Comparison of ENCODE assay signal across 8 cellular contexts in the genomic region with DNA sequence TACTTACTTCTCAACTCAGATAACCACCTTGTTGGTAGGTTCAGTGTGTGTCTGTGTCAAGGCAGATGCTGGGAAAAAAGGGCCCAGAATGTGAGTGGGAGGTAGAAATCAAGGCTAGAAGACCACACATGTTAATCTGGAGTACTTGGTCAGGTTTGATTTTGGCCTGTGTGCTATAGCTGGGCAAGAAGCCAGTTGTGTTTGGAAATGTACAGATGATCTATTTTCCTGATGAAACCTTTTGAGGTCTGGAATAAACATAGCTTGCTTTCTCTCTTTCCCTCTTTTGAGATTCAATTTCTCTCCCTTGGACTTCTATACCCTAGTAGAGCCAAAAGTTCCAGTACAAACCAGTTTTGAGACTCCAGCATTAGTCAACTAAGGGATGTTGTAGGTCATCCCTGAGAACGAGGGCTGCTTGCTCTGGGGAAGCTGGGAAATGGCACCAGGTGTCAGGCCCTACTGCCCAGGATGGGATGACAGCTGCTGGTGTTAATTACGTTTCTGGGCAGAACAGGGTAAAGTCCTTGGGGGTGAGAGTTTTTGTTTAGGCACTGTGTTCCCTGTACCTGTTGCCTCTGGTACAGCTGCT. TPM values are rescaled to one million over a fixed set of nuclear protein-coding genes. Genes with fewer than 3 reads are reported as not detected.
A peak's percentile ranks its signal among the peaks of the same experiment; 100 is the strongest.
DNase-seq lines count a peak whose midpoint lies in the region; ATAC-seq and TF ChIP-seq lines count a peak whose summit lies in the region.

No MANE protein-coding gene starts in this region.

- TF ChIP-seq CTCF in right atrium auricular region (IDR thresholded peaks at IDR 0.05) (no peak), transverse colon (IDR thresholded peaks at IDR 0.05) (no peak)

- no peak overlapping the region for H3K4me3 Mint-ChIP-seq in activated naive CD8-positive, alpha-beta T cell
- H3K4me3 Mint-ChIP-seq in activated naive CD8-positive, alpha-beta T cell treated with anti-CD3 and anti-CD28 coated beads for 36 hours: no peak overlapping the region

- TF ChIP-seq POLR2A in transverse colon (IDR thresholded peaks at IDR 0.05): no peak

- H3K9me3 Mint-ChIP-seq in activated naive CD8-positive, alpha-beta T cell (ENCODE audit: low read depth): no peaks in the 10 kb centered on the region
- H3K9me3 Mint-ChIP-seq in activated naive CD8-positive, alpha-beta T cell treated with anti-CD3 and anti-CD28 coated beads for 36 hours: no peaks in the 10 kb centered on the region

- H3K4me3 ChIP-seq in SJCRH30 (no peak overlapping the region), right atrium auricular region (no peak overlapping the region), transverse colon (no peak overlapping the region)

- no peak for DNase-seq in activated naive CD8-positive, alpha-beta T cell treated with anti-CD3 and anti-CD28 coated beads for 36 hours
- DNase-seq in SJCRH30: peak; percentile 77 to 86
- no peak for DNase-seq in right atrium auricular region (ENCODE audit: low spot score)
- DNase-seq in transverse colon: no peak
- DNase-seq in A172 (ENCODE audit: low spot score): no peak

- no peaks in the 10 kb centered on the region for H3K27me3 Mint-ChIP-seq in activated naive CD8-positive, alpha-beta T cell
- H3K27me3 Mint-ChIP-seq in activated naive CD8-positive, alpha-beta T cell treated with anti-CD3 and anti-CD28 coated beads for 36 hours: no peaks in the 10 kb centered on the region

- no peak for ATAC-seq in GM18511 (IDR thresholded peaks at IDR 0.05; ENCODE audit: unreplicated experiment)
- ATAC-seq in GM21576 (IDR thresholded peaks at IDR 0.05; ENCODE audit: unreplicated experiment): no peak

- TF ChIP-seq EP300 in transverse colon (IDR thresholded peaks at IDR 0.05; ENCODE audit: low read depth): no peak

- H3K27ac ChIP-seq in SJCRH30 (peak overlapping the region; percentile 44; the same call in 1 of the 2 replicates), right atrium auricular region (peak overlapping the region; percentile 97 to 98), transverse colon (peak overlapping the region; percentile 31 to 56 (median 44))

- in situ Hi-C loops in transverse colon (cut with MboI; ENCODE audit: low pct_ligation_motif_present in 1 of 4, low pct_unique_long_range_greater_than_20kb in 1 of 4, low sequenced_read_pairs in 3 of 4): no loop called here

- 22% methylated on average over 2 of the region's 2 CpGs; no CpG with 5 or more reads in 1 of the 2 donors for WGBS in transverse colon (ENCODE audit: low coverage in 1 of 2), 2 donors

- H3K9me3 ChIP-seq in SJCRH30 (replicated peaks): no peaks in the 10 kb centered on the region
- H3K9me3 ChIP-seq in right atrium auricular region: no peaks in the 10 kb centered on the region
- no peaks in the 10 kb centered on the region for H3K9me3 ChIP-seq in transverse colon

- H3K36me3 ChIP-seq in SJCRH30: peaks cover 14% of the 10 kb centered on the region
- H3K36me3 ChIP-seq in right atrium auricular region: peaks cover 7% of the 10 kb centered on the region
- no peaks in the 10 kb centered on the region for H3K36me3 ChIP-seq in transverse colon

- peaks cover 65% of the 10 kb centered on the region for H3K4me1 Mint-ChIP-seq in activated naive CD8-positive, alpha-beta T cell (ENCODE audit: low read depth)
- H3K4me1 Mint-ChIP-seq in activated naive CD8-positive, alpha-beta T cell treated with anti-CD3 and anti-CD28 coated beads for 36 hours: peaks cover 63% of the 10 kb centered on the region

- H3K36me3 Mint-ChIP-seq in activated naive CD8-positive, alpha-beta T cell: peaks cover 7% of the 10 kb centered on the region
- peaks cover 20% of the 10 kb centered on the region for H3K36me3 Mint-ChIP-seq in activated naive CD8-positive, alpha-beta T cell treated with anti-CD3 and anti-CD28 coated beads for 36 hours

- H3K4me1 ChIP-seq in SJCRH30 (peaks cover 45% of the 10 kb centered on the region), right atrium auricular region (peaks cover 0 to 92% of the 10 kb centered on the region in 2 donors), transverse colon (peaks cover 37 to 80% (median 60%) of the 10 kb centered on the region in 4 donors)

- intact Hi-C loops in transverse colon (cut with DNase I; ENCODE audit: low total_unique reads): no loop called here

- H3K27ac Mint-ChIP-seq in activated naive CD8-positive, alpha-beta T cell: peak overlapping the region; percentile 35
- no peak overlapping the region for H3K27ac Mint-ChIP-seq in activated naive CD8-positive, alpha-beta T cell treated with anti-CD3 and anti-CD28 coated beads for 36 hours

- H3K27me3 ChIP-seq in SJCRH30 (no peaks in the 10 kb centered on the region), right atrium auricular region (no peaks in the 10 kb centered on the region), transverse colon (no peaks in the 10 kb centered on the region)

RNA-seq across cellular contexts. Expression of a gene that starts 15.8 kb away (rescaled TPM):
- 10 to 100 TPM; 53.5 to 57.8 TPM for total RNA-seq in activated naive CD8-positive, alpha-beta T cell treated with anti-CD3 and anti-CD28 coated beads for 36 hours
- total RNA-seq in SJCRH30 (2014; rRNA removed; shearing (Covaris generic)): 64.4 and 67.6 TPM in 2 replicates
- total RNA-seq in right atrium auricular region: 100 to 1,000 TPM; 136 to 158 TPM
- total RNA-seq in transverse colon: 10 to 100 TPM; 47.0 to 74.8 (median 52.2) TPM
- total RNA-seq in A172 (2014; rRNA removed; shearing (Covaris generic)): 46.9 and 48.6 TPM in 2 replicates

Comparison
In these comparisons a context has a peak if more than half of its experiments do, and no peak if none do; other contexts are left out.
1. DNase-seq: peak in SJCRH30 (2 of 2); none in activated naive CD8-positive, alpha-beta T cell treated with anti-CD3 and anti-CD28 coated beads for 36 hours (single experiment), right atrium auricular region (single experiment), transverse colon (single experiment) and A172 (single experiment).
2. H3K27ac ChIP-seq: peak in every context shown above with its lines; median percentile 98 in right atrium auricular region; 44 in SJCRH30; 44 in transverse colon.